ENCODE assay signal across 13 cellular contexts in the genomic region with DNA sequence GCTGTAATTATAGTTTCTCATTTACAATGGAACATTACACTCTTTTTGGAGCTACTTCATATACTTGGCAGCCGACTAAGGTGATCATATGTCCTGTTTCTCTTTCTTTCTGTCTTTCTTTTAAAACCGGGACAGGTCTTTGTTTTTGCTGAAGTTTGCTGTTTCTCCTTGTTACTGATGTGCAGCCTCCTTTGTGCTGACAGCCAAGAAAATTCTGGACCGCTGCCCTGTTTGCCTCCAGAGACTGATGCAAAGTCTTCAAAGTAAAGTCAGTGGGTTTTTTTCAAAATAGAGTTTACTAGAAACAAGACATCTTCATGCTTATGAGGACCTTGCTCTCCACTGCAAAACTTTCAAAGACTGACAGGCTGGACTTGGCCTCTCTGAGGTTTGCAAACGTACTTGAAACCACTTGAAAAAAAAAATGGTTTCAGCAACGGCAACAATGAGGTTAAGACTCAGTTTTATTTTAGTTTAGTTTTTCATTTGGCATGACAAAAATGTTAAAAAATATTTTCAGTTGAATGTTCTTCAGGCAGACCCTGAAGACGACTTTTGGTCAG.
DNase-seq lines count a peak whose midpoint lies in the region; ATAC-seq, FAIRE-seq and TF ChIP-seq lines count a peak whose summit lies in the region.
"Had no signal": no experiment of that assay in that cellular context is flagged by ENCODE, and none has a peak within 500 bp of the region (broad histone marks: within the 10 kb centered on the region; RNA-seq: fewer than 3 reads in every experiment).

No MANE protein-coding gene starts in this region.

- no peak overlapping the region for H3K9ac ChIP-seq in HepG2 (ENCODE audit: insufficient read depth, low read depth, low read length)
- H3K9ac ChIP-seq: BLaER1 had no signal

- H3K27me3 ChIP-seq in HepG2 (ENCODE audit: control insufficient read depth in 1 of 2, insufficient read depth in 2 of 2, low read length in 2 of 2) = no peaks in the 10 kb centered on the region; a peak in 1 of 5 replicates
- H3K27me3 ChIP-seq: BLaER1, neutrophil, SJSA1 had no signal

- H3K4me3 ChIP-seq in HepG2 (replicated peaks in 1 of 3; ENCODE audit: insufficient read depth in 1 of 3, low read depth in 2 of 3, low read length in 3 of 3) = no peak overlapping the region
- H3K4me3 ChIP-seq: BLaER1, SJSA1 had no signal

- ATAC-seq in left ventricle myocardium superior (peak; percentile 45), HG02973 (IDR thresholded peaks at IDR 0.05; ENCODE audit: unreplicated experiment) (no peak), HepG2 (no peak)

- DNase-seq in NCI-H1105 (lab: John Stamatoyannopoulos, UW) (peak; percentile 23), anterior cingulate cortex (lab: John Stamatoyannopoulos, UW) (peak in 38 of 58 donors; percentile 3 to 65 (median 34)), left ventricle myocardium superior (peak; percentile 70), renal cortical epithelial cell (ENCODE audit: low read depth) (peak; percentile 62), HepG2 (ENCODE audit: low spot score) (no peak), NCI-H82 treated with DMSO at 0.1 percent for 48 hours (lab: John Stamatoyannopoulos, UW; ENCODE audit: unreplicated experiment) (no peak)
- DNase-seq: DND-41, H9, KBM-7 had no signal

- TF ChIP-seq POLR2A in HepG2 (IDR thresholded peaks at IDR 0.05; ENCODE audit: insufficient read depth in 1 of 2, low read depth in 2 of 2, low read length in 2 of 2) = no peak

- WGBS in HepG2 (ENCODE audit: low lambda C conversion rate) = 7% methylated on average over 6 of the region's 6 CpGs

- no TSS peak for BruUV-seq in HepG2 (replicated peaks; lab: Mats Ljungman, UMichigan)

- no peak overlapping the region for H3K4me2 ChIP-seq in HepG2 (ENCODE audit: low read depth, low read length)
- H3K4me2 ChIP-seq: BLaER1 had no signal

- no peaks in the 10 kb centered on the region for H3K9me3 ChIP-seq in HepG2 (ENCODE audit: low read length)
- H3K9me3 ChIP-seq: BLaER1, neutrophil, SJSA1 had no signal

- CTCF ChIA-PET in HepG2 (lab: Yijun Ruan, JAX; ENCODE audit: low intra/inter-chr PET ratio, low total read pairs) = no interaction called here

- POLR2A ChIA-PET in HepG2 (lab: Yijun Ruan, JAX) = no interaction called here

- TF ChIP-seq RAD21 in HepG2 (CRISPR knock-in tag; IDR thresholded peaks at IDR 0.05) = no peak

- H3K4me1 ChIP-seq in HepG2 (ENCODE audit: insufficient read depth, low read length) = no peaks in the 10 kb centered on the region
- H3K4me1 ChIP-seq: BLaER1, SJSA1 had no signal

- intact Hi-C loops in left ventricle myocardium superior (cut with micrococcal nuclease) = no loop called here
- intact Hi-C loops in HepG2 (cut with micrococcal nuclease; ENCODE audit: unreplicated experiment) = no loop called here

- no peaks in the 10 kb centered on the region for H3K79me2 ChIP-seq in HepG2 (ENCODE audit: insufficient read depth, low read length)

- no peak overlapping the region for H2AFZ ChIP-seq in HepG2 (ENCODE audit: low read length)

- in situ Hi-C loops in HepG2 (cut with HindIII; ENCODE audit: extremely low pct_ligation_motif_present, low pct_unique_long_range_greater_than_20kb) = loop anchor here (25.0 kb wide), 1 partner anchor 1540 kb away; no protein-coding TSS in a partner anchor

- no peak overlapping the region for H3K27ac ChIP-seq in HepG2 (ENCODE audit: extremely low read length, insufficient read depth, low read length)
- H3K27ac ChIP-seq: BLaER1, neutrophil, SJSA1 had no signal

- no peak for TF ChIP-seq CTCF in HepG2 (CRISPR knock-in tag; IDR thresholded peaks at IDR 0.05)

- TF ChIP-seq EP300 in HepG2 (IDR thresholded peaks at IDR 0.05; ENCODE audit: low read depth in 2 of 2, low read length in 2 of 2) = no peak
- no peak for TF ChIP-seq EP300 in HepG2 (CRISPR knock-in tag; IDR thresholded peaks at IDR 0.05; ENCODE audit: borderline replicate concordance)

- FAIRE-seq in HepG2 (lab: Jason Lieb, UNC) = no peak

- no peaks in the 10 kb centered on the region for H4K20me1 ChIP-seq in HepG2 (ENCODE audit: insufficient read depth, low read length)
- H4K20me1 ChIP-seq: BLaER1 had no signal

- H3K36me3 ChIP-seq in HepG2 (replicated peaks in 1 of 2; ENCODE audit: control insufficient read depth in 1 of 2, insufficient read depth in 2 of 2, low read length in 2 of 2) = no peaks in the 10 kb centered on the region
- H3K36me3 ChIP-seq: BLaER1, neutrophil, SJSA1 had no signal

TF ChIP-seq in HepG2, 621 proteins besides CTCF, POLR2A, EP300 and RAD21:
- TF ChIP-seq MAFK (conservative IDR thresholded peaks at IDR 0.05 in 1 of 2, IDR thresholded peaks at IDR 0.05 in 1 of 2; ENCODE audit: low read length in 2 of 2) (0 out of 4 replicates have a peak, but pooled peaks of 1 of the 2 experiments have one; percentile 17), ZFP62 (CRISPR knock-in tag; IDR thresholded peaks at IDR 0.05) (no peak)

Comparison
In these comparisons a context has a peak if more than half of its experiments do, and no peak if none do; other contexts are left out.
1. DNase-seq: peak in NCI-H1105 (single experiment), anterior cingulate cortex (38 of 58), left ventricle myocardium superior (single experiment) and renal cortical epithelial cell (single experiment); none in HepG2 (single experiment) and NCI-H82 treated with DMSO at 0.1 percent for 48 hours (single experiment).